ENCODE assay signal across 9 cellular contexts in the genomic region with DNA sequence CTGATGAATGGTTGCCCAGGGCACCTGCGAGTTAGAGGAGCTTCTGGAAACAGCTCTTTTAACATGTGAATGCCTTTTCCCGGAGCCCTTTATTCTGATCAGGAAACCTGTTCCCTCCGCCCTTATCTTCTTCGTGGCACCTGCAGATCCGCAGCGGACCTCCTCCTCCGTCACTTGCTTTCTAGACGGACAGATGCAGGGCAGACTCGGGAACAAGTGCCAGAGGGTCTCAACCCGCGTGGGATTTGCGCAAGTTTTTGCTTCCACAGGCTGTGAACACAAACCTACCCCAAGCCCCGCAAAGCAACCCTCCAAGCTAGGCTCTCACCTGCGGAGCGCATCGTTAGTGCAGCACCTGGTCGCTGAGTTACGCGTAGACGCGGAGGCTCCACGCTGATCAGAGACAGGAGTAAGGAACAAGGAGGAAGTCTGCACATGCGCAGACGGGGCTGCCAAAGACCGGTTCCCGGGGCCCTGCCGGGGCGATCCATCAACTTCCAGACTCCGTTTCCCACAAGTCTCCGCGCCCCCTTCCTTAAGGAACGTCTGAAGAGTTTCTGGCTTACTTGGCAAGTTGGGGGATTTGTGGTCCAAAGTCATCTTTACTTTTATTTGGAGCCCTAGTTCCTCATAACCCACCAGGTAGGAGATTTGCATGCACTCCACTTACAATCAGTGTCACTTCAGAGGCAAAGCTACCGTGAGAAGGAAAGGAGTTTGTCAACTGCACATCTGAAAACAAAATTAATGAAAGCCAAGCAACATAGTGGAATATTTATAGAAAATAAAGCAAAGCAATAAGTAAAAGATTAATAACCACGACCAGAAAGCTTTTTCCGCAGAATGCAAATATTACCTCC. TPM values are rescaled to one million over a fixed set of nuclear protein-coding genes. Genes with fewer than 3 reads are reported as not detected.
DNase-seq lines count a peak whose midpoint lies in the region; ATAC-seq and TF ChIP-seq lines count a peak whose summit lies in the region.
"Had no signal": no experiment of that assay in that cellular context is flagged by ENCODE, and none has a peak within 500 bp of the region (broad histone marks: within the 10 kb centered on the region; RNA-seq: fewer than 3 reads in every experiment).

No MANE protein-coding gene starts in this region.

- no peaks in the 10 kb centered on the region for H3K9me3 ChIP-seq in hepatocyte (ENCODE audit: low read depth)

- H2AFZ ChIP-seq in hepatocyte: peak overlapping the region; percentile 98

- H3K4me2 ChIP-seq in hepatocyte: peak overlapping the region; percentile 96

- peak; percentile 79 for ATAC-seq in SK-N-SH treated with all-trans-retinoic acid at 6 μM for 48 hours
- no peak for ATAC-seq in HG02981 (IDR thresholded peaks at IDR 0.05; ENCODE audit: unreplicated experiment)
- ATAC-seq in GM21529 (IDR thresholded peaks at IDR 0.05; ENCODE audit: unreplicated experiment): no peak
- ATAC-seq: Panc1 had no signal

- H3K79me2 ChIP-seq in hepatocyte: no peaks in the 10 kb centered on the region

- H3K4me3 ChIP-seq in hepatocyte: peak overlapping the region; percentile 71

- no peak overlapping the region for H3K27ac ChIP-seq in hepatocyte

- H3K9me2 ChIP-seq in hepatocyte (replicated peaks; ENCODE audit: insufficient read depth): no peaks in the 10 kb centered on the region

- H3K27me3 ChIP-seq in hepatocyte: no peaks in the 10 kb centered on the region

- 7% methylated on average over 35 of the region's 35 CpGs for WGBS in hepatocyte (ENCODE audit: low lambda C conversion rate, missing lambda C conversion rate)

- DNase-seq in Daoy (ENCODE audit: low read depth) (peak; percentile 53), hepatocyte (ENCODE audit: low spot score) (peak; percentile 89), renal cortical epithelial cell (ENCODE audit: low read depth) (peak; percentile 31), HPDE6-E6E7 (ENCODE audit: extremely low spot score) (no peak), NCI-H524 treated with DMSO at 0.1 percent for 48 hours (lab: John Stamatoyannopoulos, UW) (no peak)

- no peaks in the 10 kb centered on the region for H4K20me1 ChIP-seq in hepatocyte (ENCODE audit: insufficient read depth, poor library complexity, severe bottlenecking)

- no peak for TF ChIP-seq CTCF in hepatocyte (IDR thresholded peaks at IDR 0.05; ENCODE audit: poor library complexity)

- H3K36me3 ChIP-seq in hepatocyte (replicated peaks; ENCODE audit: insufficient read depth, low read depth): no peaks in the 10 kb centered on the region

- H3K4me1 ChIP-seq in hepatocyte (ENCODE audit: insufficient read depth): no peaks in the 10 kb centered on the region

TF ChIP-seq in SK-N-SH treated with all-trans-retinoic acid at 6 μM for 48 hours, 23 proteins besides CTCF, POLR2A, EP300 and RAD21:
- TF ChIP-seq, protein P1, sequence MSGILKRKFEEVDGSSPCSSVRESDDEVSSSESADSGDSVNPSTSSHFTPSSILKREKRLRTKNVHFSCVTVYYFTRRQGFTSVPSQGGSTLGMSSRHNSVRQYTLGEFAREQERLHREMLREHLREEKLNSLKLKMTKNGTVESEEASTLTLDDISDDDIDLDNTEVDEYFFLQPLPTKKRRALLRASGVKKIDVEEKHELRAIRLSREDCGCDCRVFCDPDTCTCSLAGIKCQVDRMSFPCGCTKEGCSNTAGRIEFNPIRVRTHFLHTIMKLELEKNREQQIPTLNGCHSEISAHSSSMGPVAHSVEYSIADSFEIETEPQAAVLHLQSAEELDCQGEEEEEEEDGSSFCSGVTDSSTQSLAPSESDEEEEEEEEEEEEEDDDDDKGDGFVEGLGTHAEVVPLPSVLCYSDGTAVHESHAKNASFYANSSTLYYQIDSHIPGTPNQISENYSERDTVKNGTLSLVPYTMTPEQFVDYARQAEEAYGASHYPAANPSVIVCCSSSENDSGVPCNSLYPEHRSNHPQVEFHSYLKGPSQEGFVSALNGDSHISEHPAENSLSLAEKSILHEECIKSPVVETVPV (CRISPR knock-in tag; IDR thresholded peaks at IDR 0.05): no peak

RNA-seq across cellular contexts. Expression of a gene that starts 52.7 kb away (rescaled TPM):
- total RNA-seq in Daoy (2014; rRNA removed; shearing (Covaris generic)): 13.4 and 24.5 TPM in 2 replicates
- total RNA-seq in hepatocyte (42.3 and 50.5 TPM in 2 replicates), renal cortical epithelial cell (24.3 and 46.9 TPM in 2 replicates)
- 32.8 and 35.0 TPM in 2 replicates for polyA plus RNA-seq in hepatocyte

RNA-seq across cellular contexts. Expression of a gene that starts 54.2 kb away (rescaled TPM):
- 0.54 and 1.0 TPM in 2 replicates for total RNA-seq in Daoy (2014; rRNA removed; shearing (Covaris generic))
- total RNA-seq in hepatocyte (9.2 and 12.6 TPM in 2 replicates), renal cortical epithelial cell (1.7 and 8.1 TPM in 2 replicates)
- polyA plus RNA-seq in hepatocyte: 6.3 and 8.8 TPM in 2 replicates

Comparison
In these comparisons a context has a peak if more than half of its experiments do, and no peak if none do; other contexts are left out.
1. DNase-seq: peak in Daoy (single experiment), hepatocyte (single experiment) and renal cortical epithelial cell (single experiment); none in HPDE6-E6E7 (single experiment) and NCI-H524 treated with DMSO at 0.1 percent for 48 hours (single experiment).